ENCODE assay signal across 9 cellular contexts in genomic region chr15:60583946-60584345, GRCh38.
DNase-seq lines count a peak whose midpoint lies in the region; ATAC-seq and TF ChIP-seq lines count a peak whose summit lies in the region.
"Had no signal": no experiment of that assay in that cellular context is flagged by ENCODE, and none has a peak within 500 bp of the region (broad histone marks: within the 10 kb centered on the region; RNA-seq: fewer than 3 reads in every experiment).

No MANE protein-coding gene starts in this region.

- H2AFZ ChIP-seq in PC-3 (ENCODE audit: low read length): no peak overlapping the region

- H3K79me2 ChIP-seq in PC-3 (ENCODE audit: low read length): no peaks in the 10 kb centered on the region

- DNase-seq in left ventricle myocardium superior: no peak
- DNase-seq in left cardiac atrium: no peak
- no peak for DNase-seq in PC-3
- no peak for DNase-seq in upper lobe of right lung
- no peak for DNase-seq in anterior cingulate cortex (lab: John Stamatoyannopoulos, UW)
- no peak for DNase-seq in effector CD8-positive, alpha-beta T cell (lab: John Stamatoyannopoulos, UW)
- DNase-seq: COR-L47 had no signal

- no peaks in the 10 kb centered on the region for H3K9me2 ChIP-seq in PC-3 (replicated peaks; ENCODE audit: low read length)

- BruUV-seq in PC-3 (replicated peaks; lab: Mats Ljungman, UMichigan): no TSS peak

- CTCF ChIA-PET in PC-3 (lab: Charles Lee): no interaction called here

- TF ChIP-seq CTCF in PC-3 (conservative IDR thresholded peaks at IDR 0.05; ENCODE audit: low read depth, low read length): no peak
- TF ChIP-seq CTCF in upper lobe of right lung (IDR thresholded peaks at IDR 0.05): no peak

- H3F3A ChIP-seq in PC-3 (ENCODE audit: low read length, unreplicated experiment): no peaks in the 10 kb centered on the region

- intact Hi-C loops in left ventricle myocardium superior (cut with micrococcal nuclease) (loop anchor here (2.0 to 10.0 kb wide), 2 partner anchors 333 to 471 kb away; no protein-coding TSS in a partner anchor), left cardiac atrium (cut with DNase I) (loop anchor here (2.0 to 10.0 kb wide), 3 partner anchors 333 to 471 kb away; no protein-coding TSS in a partner anchor), PC-3 (cut with micrococcal nuclease) (loop anchor here (2.0 kb wide), 2 partner anchors 77 to 467 kb away; no protein-coding TSS in a partner anchor), upper lobe of right lung (cut with DNase I) (loop anchor here (2.0 kb wide), 1 partner anchor 331 kb away; no protein-coding TSS in a partner anchor)

- H3K9ac ChIP-seq in PC-3 (ENCODE audit: low read length): no peak overlapping the region

- H3K4me1 ChIP-seq in PC-3 (ENCODE audit: insufficient read depth, low read length) (no peaks in the 10 kb centered on the region), esophagus (ENCODE audit: control insufficient read depth in 2 of 2, insufficient read depth in 2 of 2, low read length in 1 of 2) (peaks cover 2% of the 10 kb centered on the region in 2 donors), upper lobe of right lung (peaks cover 22% of the 10 kb centered on the region)

- no peak overlapping the region for H3K4me3 ChIP-seq in PC-3 (ENCODE audit: low read length)
- no peak overlapping the region for H3K4me3 ChIP-seq in esophagus (ENCODE audit: low read depth in 1 of 2, low read length in 2 of 2)
- no peak overlapping the region for H3K4me3 ChIP-seq in upper lobe of right lung

- H3K36me3 ChIP-seq in PC-3 (ENCODE audit: low read depth, low read length) (no peaks in the 10 kb centered on the region), esophagus (ENCODE audit: control insufficient read depth in 2 of 2, insufficient read depth in 2 of 2, low read length in 1 of 2) (no peaks in the 10 kb centered on the region), upper lobe of right lung (no peaks in the 10 kb centered on the region)

- 46 to 52% methylated on average over 3 of the region's 3 CpGs for WGBS in esophagus, 2 donors

- no peak overlapping the region for H3K27ac ChIP-seq in PC-3 (ENCODE audit: low read length)
- H3K27ac ChIP-seq in esophagus (ENCODE audit: low read depth in 2 of 2, low read length in 1 of 2): peak overlapping the region; percentile 38 to 69
- H3K27ac ChIP-seq in upper lobe of right lung: peak overlapping the region; percentile 37

- POLR2A ChIA-PET in PC-3 (lab: Charles Lee; ENCODE audit: unreplicated experiment): no interaction called here

- no peak overlapping the region for H3K4me2 ChIP-seq in PC-3 (ENCODE audit: low read length)

- ATAC-seq in left ventricle myocardium superior: peak; percentile 17
- no peak for ATAC-seq in left cardiac atrium
- peak; percentile 35; the same call in 1 of the 2 replicates for ATAC-seq in PC-3
- peak; percentile 57 for ATAC-seq in upper lobe of right lung
- ATAC-seq in HG03097 (IDR thresholded peaks at IDR 0.05; ENCODE audit: low FRiP score, unreplicated experiment): no peak

- H3K9me3 ChIP-seq in PC-3 (ENCODE audit: low read length): no peaks in the 10 kb centered on the region
- H3K9me3 ChIP-seq in esophagus (ENCODE audit: control insufficient read depth in 2 of 2, insufficient read depth in 1 of 2, low read depth in 1 of 2, low read length in 1 of 2): no peaks in the 10 kb centered on the region
- no peaks in the 10 kb centered on the region for H3K9me3 ChIP-seq in upper lobe of right lung

- no peaks in the 10 kb centered on the region for H4K20me1 ChIP-seq in PC-3 (ENCODE audit: low read length)

- H3K27me3 ChIP-seq in PC-3 (ENCODE audit: low read length): peaks cover 58% of the 10 kb centered on the region
- no peaks in the 10 kb centered on the region for H3K27me3 ChIP-seq in esophagus (ENCODE audit: control insufficient read depth in 1 of 2, insufficient read depth in 2 of 2, low read length in 2 of 2)
- no peaks in the 10 kb centered on the region for H3K27me3 ChIP-seq in upper lobe of right lung

Comparison
In these comparisons a context has a peak if more than half of its experiments do, and no peak if none do; other contexts are left out.
1. ATAC-seq: peak in left ventricle myocardium superior (single experiment), PC-3 (single experiment) and upper lobe of right lung (single experiment); none in left cardiac atrium (0 of 2) and HG03097 (single experiment).